ENCODE assay signal across 8 cellular contexts in the genomic region with DNA sequence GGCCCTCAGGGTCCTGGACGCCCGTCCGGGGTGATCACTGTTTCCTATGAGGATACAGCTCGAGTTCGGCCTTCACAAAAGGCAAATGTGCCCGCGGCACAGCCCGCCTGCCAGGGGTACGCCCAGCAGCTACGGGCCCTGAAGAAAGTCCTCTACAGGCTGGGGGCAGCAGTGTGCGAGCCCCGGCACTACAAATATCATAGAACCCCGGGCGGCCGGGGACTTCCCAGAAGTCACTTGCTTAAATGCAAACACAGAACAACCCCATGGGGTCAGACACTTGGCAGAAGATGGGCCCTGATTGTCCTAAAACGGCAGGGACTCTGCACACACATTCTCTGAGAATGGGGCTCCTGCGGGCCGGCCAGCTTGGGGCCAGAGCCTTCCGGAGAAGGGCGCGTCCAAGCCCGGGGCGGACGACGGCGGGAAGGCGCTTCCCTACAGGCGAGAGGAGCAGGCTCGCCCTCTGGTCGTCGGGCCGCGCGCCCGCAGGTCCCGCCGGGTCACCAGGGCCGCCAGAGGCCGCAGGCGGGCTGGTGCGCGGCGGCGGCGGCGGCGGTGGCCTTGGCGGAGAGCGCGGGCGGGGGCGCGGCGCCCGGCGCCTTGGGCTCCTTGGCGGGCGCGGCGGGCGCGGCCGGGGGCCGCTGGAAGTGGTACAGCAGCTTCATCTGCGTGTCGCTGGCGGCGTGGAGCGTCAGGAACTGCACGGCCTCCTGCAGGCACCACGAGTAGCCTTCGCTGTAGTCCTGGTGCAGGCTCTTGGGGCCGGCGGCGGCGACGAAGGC. TPM values are rescaled to one million over a fixed set of nuclear protein-coding genes. Genes with fewer than 3 reads are reported as not detected.
DNase-seq lines count a peak whose midpoint lies in the region; ATAC-seq and TF ChIP-seq lines count a peak whose summit lies in the region.

No MANE protein-coding gene starts in this region.

- 0 out of 2 replicates have a peak, but pooled peaks cover 3% of the 10 kb centered on the region for H3K4me1 ChIP-seq in Caco-2

- POLR2A ChIA-PET in Caco-2 (lab: Charles Lee) = no interaction called here
- POLR2A ChIA-PET in RWPE1 (lab: Yijun Ruan, JAX; ENCODE audit: low non-redundant PET) = no interaction called here

- H3K9me3 ChIP-seq in Caco-2 = no peaks in the 10 kb centered on the region

- H3K9me3 Mint-ChIP-seq in Caco-2 (ENCODE audit: unreplicated experiment) (no peaks in the 10 kb centered on the region), neural crest cell (no peaks in the 10 kb centered on the region)

- peaks cover 6% of the 10 kb centered on the region for H3K36me3 Mint-ChIP-seq in Caco-2 (ENCODE audit: insufficient read depth, unreplicated experiment)
- H3K36me3 Mint-ChIP-seq in neural crest cell (ENCODE audit: low read depth) = no peaks in the 10 kb centered on the region

- H3K36me3 ChIP-seq in Caco-2 (ENCODE audit: control insufficient read depth, insufficient read depth, low read length) = no peaks in the 10 kb centered on the region

- H3K27me3 ChIP-seq in Caco-2 (replicated peaks; ENCODE audit: control insufficient read depth, insufficient read depth, low read length) = peaks cover 3% of the 10 kb centered on the region

- peak overlapping the region; percentile 10 for H3K4me3 ChIP-seq in Caco-2 (ENCODE audit: low read depth, low read length)
- peak overlapping the region; percentile 71 for H3K4me3 ChIP-seq in coronary artery

- intact Hi-C loops in Caco-2 (cut with micrococcal nuclease; ENCODE audit: unreplicated experiment) = loop anchor here (5.0 kb wide), 1 partner anchor 58 kb away; a partner anchor contains a TSS
- intact Hi-C loops in posterior vena cava (cut with DNase I) = no loop called here

- H3K4me3 Mint-ChIP-seq in Caco-2 (ENCODE audit: unreplicated experiment) = peak overlapping the region; percentile 31
- H3K4me3 Mint-ChIP-seq in neural crest cell = peak overlapping the region; percentile 98

- H3K27ac Mint-ChIP-seq in Caco-2 (ENCODE audit: unreplicated experiment) (no peak overlapping the region), neural crest cell (ENCODE audit: unreplicated experiment) (no peak overlapping the region)

- DNase-seq in Caco-2 = peak in 1 of 2 experiments; percentile 68
- DNase-seq in RWPE1 (ENCODE audit: low spot score) = no peak
- DNase-seq in coronary artery (ENCODE audit: low spot score) = no peak
- DNase-seq in neural crest cell (ENCODE audit: low read depth, low spot score) = peak; percentile 31
- DNase-seq in H4 (ENCODE audit: low spot score) = no peak
- DNase-seq in posterior vena cava (ENCODE audit: low spot score) = no peak
- DNase-seq in amniotic stem cell (lab: John Stamatoyannopoulos, UW) = no peak

- ATAC-seq in GM18511 (IDR thresholded peaks at IDR 0.05; ENCODE audit: unreplicated experiment) = no peak

- H3K4me1 Mint-ChIP-seq in Caco-2 (ENCODE audit: low read depth, unreplicated experiment) (no peaks in the 10 kb centered on the region), neural crest cell (peaks cover 40% of the 10 kb centered on the region)

- H3K27me3 Mint-ChIP-seq in Caco-2 (ENCODE audit: insufficient read depth, unreplicated experiment) (peaks cover 4% of the 10 kb centered on the region), neural crest cell (ENCODE audit: low read depth) (peaks cover 58% of the 10 kb centered on the region)

- CTCF ChIA-PET in Caco-2 (lab: Charles Lee) = no interaction called here
- CTCF ChIA-PET in RWPE1 (lab: Yijun Ruan, JAX) = interaction anchor here (0.7 to 1.2 kb wide), 6 partner anchors 18 to 273 kb away, joined by 3 to 4 read pairs (median 3); no protein-coding TSS in a partner anchor

- TF ChIP-seq CTCF in Caco-2 (IDR thresholded peaks at IDR 0.05; ENCODE audit: insufficient read depth in 1 of 2, low read depth in 1 of 2, low read length in 1 of 2, severe bottlenecking in 1 of 2, unreplicated experiment in 1 of 2) (no peak), RWPE1 (conservative IDR thresholded peaks at IDR 0.05; ENCODE audit: low read depth) (no peak), coronary artery (IDR thresholded peaks at IDR 0.05) (no peak), neural crest cell (conservative IDR thresholded peaks at IDR 0.05) (no peak)

- no TSS peak for BruUV-seq in Caco-2 (replicated peaks; lab: Mats Ljungman, UMichigan)

- H3K27ac ChIP-seq in RWPE1 (peak overlapping the region; percentile 93; the same call in 1 of the 2 replicates), coronary artery (peak overlapping the region; percentile 62 to 95)

RNA-seq across cellular contexts. Expression of a gene that starts 0.9 kb away (rescaled TPM):
- total RNA-seq in Caco-2 (2022) = not detected in 2 replicates
- 90.9 and 92.2 TPM in 2 replicates for total RNA-seq in neural crest cell
- not detected in 2 replicates for total RNA-seq in H4 (2014; rRNA removed; shearing (Covaris generic))
- total RNA-seq in posterior vena cava = under 1 TPM; 0.24 to 0.32 TPM

RNA-seq across cellular contexts. Expression of a gene that starts 2.8 kb away (rescaled TPM):
- total RNA-seq in Caco-2 (2022) (27.0 and 31.7 TPM in 2 replicates), neural crest cell (62.5 and 65.5 TPM in 2 replicates), posterior vena cava (10 to 100 TPM; 17.4 to 18.6 TPM)
- 10.9 and 12.5 TPM in 2 replicates for total RNA-seq in H4 (2014; rRNA removed; shearing (Covaris generic))

RNA-seq across cellular contexts. Expression of a gene that starts 27.0 kb away (rescaled TPM):
- total RNA-seq in Caco-2 (2022) = 1.5 and 3.2 TPM in 2 replicates
- 0.61 TPM in 2 replicates for total RNA-seq in neural crest cell
- total RNA-seq in H4 (2014; rRNA removed; shearing (Covaris generic)) = 3.3 and 9.1 TPM in 2 replicates
- total RNA-seq in posterior vena cava = 10 to 100 TPM; 37.7 to 63.6 TPM

RNA-seq across cellular contexts. Expression of a gene that starts 53.1 kb away (rescaled TPM):
- total RNA-seq in Caco-2 (2022) (0.27 and 0.32 TPM in 2 replicates), neural crest cell (0.37 and 0.59 TPM in 2 replicates), posterior vena cava (1 to 10 TPM in 1 of 2 donors, under 1 TPM in 1; 0.33 to 1.0 TPM)
- 0.02 TPM in 1 of 2 replicates, not detected in the other for total RNA-seq in H4 (2014; rRNA removed; shearing (Covaris generic))

RNA-seq across cellular contexts. Expression of a gene that starts 57.4 kb away (rescaled TPM):
- total RNA-seq in Caco-2 (2022) = 16.2 and 16.8 TPM in 2 replicates
- 51.3 and 58.9 TPM in 2 replicates for total RNA-seq in neural crest cell
- 18.8 and 29.0 TPM in 2 replicates for total RNA-seq in H4 (2014; rRNA removed; shearing (Covaris generic))
- 10 to 100 TPM; 11.4 to 12.2 TPM for total RNA-seq in posterior vena cava

Comparison
In these comparisons a context has a peak if more than half of its experiments do, and no peak if none do; other contexts are left out.
1. RNA of a gene that starts 0.9 kb away (total RNA-seq): 90.9 to 92.2 TPM in neural crest cell; 0.24 to 0.32 TPM in posterior vena cava, not detected in Caco-2 and not detected in H4; every median in the first group is over 10 times any median in the second.